8 cellular contexts compared by ENCODE assay signal in the genomic region with DNA sequence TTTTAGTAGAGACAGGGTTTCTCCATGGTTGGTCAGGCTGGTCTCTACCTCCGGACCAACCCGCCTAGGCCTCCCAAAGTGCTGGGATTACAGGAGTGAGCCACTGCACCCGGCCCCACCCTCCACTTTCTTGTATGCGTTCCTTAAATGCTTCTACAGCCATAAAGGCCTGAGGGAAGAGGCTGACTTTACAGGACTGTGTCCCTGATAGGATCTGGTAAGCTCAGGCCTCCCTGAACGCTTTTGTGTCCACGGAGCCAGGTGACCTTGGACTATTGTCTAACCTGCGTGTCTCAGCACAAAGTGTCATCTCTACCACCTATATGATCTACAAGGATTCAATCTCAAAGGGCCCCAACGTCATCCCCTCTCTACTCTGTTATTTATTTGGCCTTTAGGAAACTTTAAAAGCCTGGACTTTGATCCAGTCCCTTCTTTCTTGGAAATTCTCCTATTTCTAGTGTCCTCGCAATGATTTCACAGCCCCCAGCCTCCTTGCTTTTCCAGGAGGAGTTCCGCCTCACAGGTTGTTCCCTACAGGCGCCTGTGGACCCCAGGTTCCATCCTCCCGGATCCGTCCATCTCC. TPM values are rescaled to one million over a fixed set of nuclear protein-coding genes. Genes with fewer than 3 reads are reported as not detected.
DNase-seq lines count a peak whose midpoint lies in the region; ATAC-seq and TF ChIP-seq lines count a peak whose summit lies in the region.

No MANE protein-coding gene starts in this region.

- H4K8ac ChIP-seq in trophoblast cell (ENCODE audit: low read depth, low read length), result peak overlapping the region; percentile 39

- peaks cover 17% of the 10 kb centered on the region for H3K79me1 ChIP-seq in trophoblast cell (ENCODE audit: low read length)

- H3K4me1 ChIP-seq in SJCRH30, result no peaks in the 10 kb centered on the region
- H3K4me1 ChIP-seq in trophoblast cell (ENCODE audit: control insufficient read depth in 1 of 2, insufficient read depth in 2 of 2, low read length in 2 of 2), result peaks cover 28 to 33% of the 10 kb centered on the region in 2 experiments

- peak overlapping the region; percentile 29 for H3K18ac ChIP-seq in trophoblast cell (ENCODE audit: low read length)

- no peak overlapping the region for H2BK12ac ChIP-seq in trophoblast cell (ENCODE audit: low read length)

- H3K79me2 ChIP-seq in trophoblast cell (ENCODE audit: control insufficient read depth, insufficient read depth, low read length, poor library complexity), result peaks cover 8% of the 10 kb centered on the region

- DNase-seq in ELF-1 (ENCODE audit: low read depth, low spot score), result peak; percentile 80
- no peak for DNase-seq in SJCRH30
- DNase-seq in fibroblast of mammary gland (ENCODE audit: low read depth), result no peak
- DNase-seq in trophoblast cell, result peak; percentile 91 to 92
- DNase-seq in NCI-H345 (lab: John Stamatoyannopoulos, UW), result no peak

- H3K36me3 ChIP-seq in SJCRH30, result peaks cover 9% of the 10 kb centered on the region; the same call in 1 of the 2 replicates
- H3K36me3 ChIP-seq in trophoblast cell (ENCODE audit: control insufficient read depth in 1 of 2, insufficient read depth in 2 of 2, low read length in 2 of 2), result peaks cover 15 to 22% of the 10 kb centered on the region in 2 experiments

- no peak overlapping the region for H3K23ac ChIP-seq in trophoblast cell (ENCODE audit: low read length)

- H3K4me2 ChIP-seq in trophoblast cell (ENCODE audit: low read length), result peak overlapping the region; percentile 75

- no peak for ATAC-seq in HG02763 (IDR thresholded peaks at IDR 0.05; ENCODE audit: unreplicated experiment)
- ATAC-seq in HG03342 (IDR thresholded peaks at IDR 0.05; ENCODE audit: unreplicated experiment), result no peak
- no peak for ATAC-seq in HG03045 (IDR thresholded peaks at IDR 0.05; ENCODE audit: unreplicated experiment)

- WGBS in trophoblast cell (ENCODE audit: extremely low coverage, insufficient coverage, insufficient read length), result no CpG with 5 or more reads among the region's 13 CpGs

- H3K14ac ChIP-seq in trophoblast cell (ENCODE audit: low read length), result peak overlapping the region; percentile 85

- peak overlapping the region; percentile 95 for H3K9ac ChIP-seq in trophoblast cell (ENCODE audit: low read length)

- no peaks in the 10 kb centered on the region for H3K9me3 ChIP-seq in SJCRH30 (replicated peaks)
- no peaks in the 10 kb centered on the region for H3K9me3 ChIP-seq in trophoblast cell (ENCODE audit: insufficient read depth, low read depth, low read length)

- H3K27ac ChIP-seq in SJCRH30 (no peak overlapping the region), trophoblast cell (ENCODE audit: low read depth, low read length) (peak overlapping the region; percentile 79)

- peak overlapping the region; percentile 73 for H3K4me3 ChIP-seq in SJCRH30
- peak overlapping the region; percentile 91 for H3K4me3 ChIP-seq in fibroblast of mammary gland (ENCODE audit: control insufficient read depth, low read depth, low read length)
- H3K4me3 ChIP-seq in trophoblast cell (ENCODE audit: low read depth, low read length), result peak overlapping the region; percentile 89

- peak overlapping the region; percentile 47 for H3K4ac ChIP-seq in trophoblast cell (ENCODE audit: low read depth, low read length)

- peak overlapping the region; percentile 68 for H4K91ac ChIP-seq in trophoblast cell (ENCODE audit: low read depth, low read length)

- H2AFZ ChIP-seq in trophoblast cell (ENCODE audit: insufficient read depth, low read length, poor library complexity), result peak overlapping the region; percentile 50

- H2BK120ac ChIP-seq in trophoblast cell (ENCODE audit: insufficient read depth, low read length, poor library complexity), result peak overlapping the region; percentile 49

- no peak for TF ChIP-seq CTCF in fibroblast of mammary gland (conservative IDR thresholded peaks at IDR 0.05; ENCODE audit: control insufficient read depth, insufficient read depth, low read depth, low read length)

- peak overlapping the region; percentile 65 for H2AK5ac ChIP-seq in trophoblast cell (ENCODE audit: low read length)

- peak overlapping the region; percentile 75 for H2BK5ac ChIP-seq in trophoblast cell (ENCODE audit: low read depth, low read length, poor library complexity)

- H4K12ac ChIP-seq in trophoblast cell (ENCODE audit: low read depth, low read length), result peak overlapping the region; percentile 14

- H3K27me3 ChIP-seq in SJCRH30 (no peaks in the 10 kb centered on the region), trophoblast cell (ENCODE audit: insufficient read depth, low read length) (no peaks in the 10 kb centered on the region)

RNA-seq across cellular contexts. Expression of a gene that starts 0.7 kb away (rescaled TPM):
- 5.4 and 6.8 TPM in 2 replicates for total RNA-seq in SJCRH30 (2014; rRNA removed; shearing (Covaris generic))
- 12.1 and 12.7 TPM in 2 replicates for polyA plus RNA-seq in trophoblast cell (2013)

RNA-seq across cellular contexts. Expression of a gene that starts 16.1 kb away (rescaled TPM):
- 12.7 and 13.0 TPM in 2 replicates for total RNA-seq in SJCRH30 (2014; rRNA removed; shearing (Covaris generic))
- polyA plus RNA-seq in trophoblast cell (2013), result 7.5 and 8.0 TPM in 2 replicates

RNA-seq across cellular contexts. Expression of a gene that starts 35.6 kb away (rescaled TPM):
- total RNA-seq in SJCRH30 (2014; rRNA removed; shearing (Covaris generic)), result 10.5 and 14.5 TPM in 2 replicates
- 18.5 and 19.9 TPM in 2 replicates for polyA plus RNA-seq in trophoblast cell (2013)

RNA-seq across cellular contexts. Expression of a gene that starts 44.5 kb away (rescaled TPM):
- 14.6 TPM in 2 replicates for total RNA-seq in SJCRH30 (2014; rRNA removed; shearing (Covaris generic))
- polyA plus RNA-seq in trophoblast cell (2013), result 4.7 and 4.8 TPM in 2 replicates

Comparison
In these comparisons a context has a peak if more than half of its experiments do, and no peak if none do; other contexts are left out.
1. DNase-seq: peak in ELF-1 (single experiment) and trophoblast cell (2 of 2); none in SJCRH30 (0 of 2), fibroblast of mammary gland (single experiment) and NCI-H345 (single experiment).
2. Peak in every context shown above with its lines, with median percentiles within 50 percentile points of each other: H3K4me3 ChIP-seq.